In the genomic region with DNA sequence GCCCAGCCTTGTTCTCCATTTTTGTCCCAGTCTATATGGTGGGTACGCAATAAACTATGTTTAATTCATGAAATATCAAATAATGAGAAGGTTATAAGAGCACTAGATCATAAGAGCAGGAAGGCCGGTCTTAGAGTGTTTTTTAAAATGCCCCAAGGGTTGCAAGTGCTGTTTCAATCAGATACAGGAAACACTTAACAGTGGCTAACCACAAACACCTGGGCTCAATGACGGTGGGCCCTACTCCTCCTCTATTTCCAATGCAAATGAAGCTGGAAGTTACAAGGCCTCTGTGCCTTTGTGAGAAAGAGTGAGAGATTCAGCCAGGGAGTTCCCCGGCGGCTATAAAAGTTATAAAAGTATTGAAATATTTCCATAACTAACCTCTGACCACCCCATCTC, we compare ENCODE assay signal across 8 cellular contexts.
DNase-seq lines count a peak whose midpoint lies in the region; ATAC-seq and TF ChIP-seq lines count a peak whose summit lies in the region.

No MANE protein-coding gene starts in this region.

- ATAC-seq in GM18511 (IDR thresholded peaks at IDR 0.05; ENCODE audit: unreplicated experiment) (peak; percentile 98), HG02759 (IDR thresholded peaks at IDR 0.05; ENCODE audit: unreplicated experiment) (peak; percentile 97)

- H3K36me3 ChIP-seq in WERI-Rb-1: no peaks in the 10 kb centered on the region

- DNase-seq in NCI-H510A treated with DMSO at 0.1 percent for 48 hours (lab: John Stamatoyannopoulos, UW) (peak; percentile 89), globus pallidus (ENCODE audit: low spot score) (no peak), WERI-Rb-1 (no peak), Ammon's horn (ENCODE audit: low spot score) (no peak)
- DNase-seq in activated effector memory CD4-positive, alpha-beta T cell treated with Interleukin-2 at 50 U/mL for 16 hours: peak; percentile 30
- DNase-seq in stimulated activated CD4-positive, alpha-beta T cell treated with anti-CD3 and anti-CD28 coated beads, Interleukin-2, amount 100 ng/mL, for 4 hours (ENCODE audit: low read depth): peak; percentile 37

- H3K27ac ChIP-seq in WERI-Rb-1: no peak overlapping the region

- H3K9me3 ChIP-seq in WERI-Rb-1 (ENCODE audit: severe bottlenecking): peaks cover 7% of the 10 kb centered on the region

- H3K4me3 ChIP-seq in WERI-Rb-1 (ENCODE audit: low read depth, low read length): no peak overlapping the region

- H3K27me3 ChIP-seq in WERI-Rb-1 (ENCODE audit: insufficient read depth, low read depth, severe bottlenecking): no peaks in the 10 kb centered on the region

- no peak for TF ChIP-seq CTCF in WERI-Rb-1 (IDR thresholded peaks at IDR 0.05; ENCODE audit: low read depth, low read length)

Comparison
In these comparisons a context has a peak if more than half of its experiments do, and no peak if none do; other contexts are left out.
1. DNase-seq: peak in NCI-H510A treated with DMSO at 0.1 percent for 48 hours (single experiment), activated effector memory CD4-positive, alpha-beta T cell treated with Interleukin-2 at 50 U/mL for 16 hours (single experiment) and stimulated activated CD4-positive, alpha-beta T cell treated with anti-CD3 and anti-CD28 coated beads, Interleukin-2, amount 100 ng/mL, for 4 hours (single experiment); none in globus pallidus (single experiment), WERI-Rb-1 (single experiment) and Ammon's horn (single experiment).